ENCODE assay signal across 9 cellular contexts in the genomic region with DNA sequence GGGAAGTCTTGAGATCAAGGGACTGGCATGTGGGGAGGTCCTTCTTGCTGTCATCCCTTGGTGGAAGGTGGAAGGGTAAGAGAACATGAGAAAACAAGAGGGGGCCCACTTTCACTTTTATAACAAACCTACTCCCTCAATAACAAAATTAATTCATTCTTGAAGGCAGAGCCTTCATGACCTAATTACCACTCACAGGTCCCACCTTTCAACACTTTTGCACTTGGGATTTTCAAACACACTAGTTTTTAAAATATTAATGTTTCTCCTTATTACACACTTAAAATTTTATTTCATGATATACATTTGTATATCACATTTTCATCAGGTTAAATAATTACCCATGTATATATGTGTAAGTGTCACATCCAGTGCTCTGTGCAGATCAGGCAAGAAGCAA. TPM values are rescaled to one million over a fixed set of nuclear protein-coding genes. Genes with fewer than 3 reads are reported as not detected.
DNase-seq lines count a peak whose midpoint lies in the region; ATAC-seq and TF ChIP-seq lines count a peak whose summit lies in the region.
"Had no signal": no experiment of that assay in that cellular context is flagged by ENCODE, and none has a peak within 500 bp of the region (broad histone marks: within the 10 kb centered on the region; RNA-seq: fewer than 3 reads in every experiment).

No MANE protein-coding gene starts in this region.

- peak overlapping the region; percentile 64 for H3K4me3 ChIP-seq in AG04450 (ENCODE audit: low read depth, low read length)
- H3K4me3 ChIP-seq in HFF-Myc (replicated peaks; ENCODE audit: low read depth, low read length) = peak overlapping the region; percentile 65
- H3K4me3 ChIP-seq in muscle layer of colon (ENCODE audit: low read depth in 1 of 2, low read length in 2 of 2) = peak overlapping the region in 1 of 2 donors; percentile 79

- H3K9me3 ChIP-seq in AG04450 (ENCODE audit: control insufficient read depth, insufficient read depth, low read length) (no peaks in the 10 kb centered on the region), muscle layer of colon (ENCODE audit: low read length) (no peaks in the 10 kb centered on the region)

- H3K4me3 Mint-ChIP-seq in brain = peak overlapping the region; percentile 94 to 98 (median 97)

- peaks cover 33% of the 10 kb centered on the region for H3K4me1 ChIP-seq in muscle layer of colon (ENCODE audit: insufficient read depth, low read length)

- H3K4me1 Mint-ChIP-seq in brain = peaks cover 41% of the 10 kb centered on the region

- no peak for DNase-seq in AG04450 (ENCODE audit: low read depth, low spot score)
- DNase-seq in HFF-Myc (ENCODE audit: extremely low read depth, low read depth) = no peak
- DNase-seq in stimulated activated CD4-positive, alpha-beta T cell treated with anti-CD3 and anti-CD28 coated beads, Interleukin-2, amount 100 ng/mL, for 48 hours = no peak
- DNase-seq in GDM1 (lab: John Stamatoyannopoulos, UW) = no peak
- no peak for DNase-seq in SHP77 (lab: John Stamatoyannopoulos, UW)
- DNase-seq: activated effector memory CD4-positive, alpha-beta T cell treated with Interleukin-2 at 50 U/mL for 16 hours had no signal

- H3K27ac ChIP-seq in AG04450 (ENCODE audit: low read depth, low read length) = no peak overlapping the region
- peak overlapping the region; percentile 99 for H3K27ac ChIP-seq in muscle layer of colon (ENCODE audit: low read depth, low read length)

- H3K27ac Mint-ChIP-seq in brain = peak overlapping the region; percentile 40 to 100 (median 99)

- peaks cover 11% of the 10 kb centered on the region for H3K27me3 Mint-ChIP-seq in brain

- ATAC-seq in HG02610 (IDR thresholded peaks at IDR 0.05; ENCODE audit: unreplicated experiment) = no peak

- no peaks in the 10 kb centered on the region for H3K36me3 Mint-ChIP-seq in brain

- CTCF ChIA-PET in AG04450 (lab: Charles Lee) = no interaction called here

- no peak overlapping the region for H3K9ac ChIP-seq in muscle layer of colon (ENCODE audit: low read length)

- H3K27me3 ChIP-seq in AG04450 (ENCODE audit: control insufficient read depth, insufficient read depth, low read length) (no peaks in the 10 kb centered on the region), muscle layer of colon (ENCODE audit: control insufficient read depth in 1 of 2, insufficient read depth in 2 of 2, low read length in 2 of 2) (no peaks in the 10 kb centered on the region)

- no peaks in the 10 kb centered on the region for H3K36me3 ChIP-seq in muscle layer of colon (ENCODE audit: insufficient read depth, low read length)

- POLR2A ChIA-PET in AG04450 (lab: Yijun Ruan, JAX) = no interaction called here

- H3K9me3 Mint-ChIP-seq in brain = no peaks in the 10 kb centered on the region

- TF ChIP-seq CTCF in AG04450 (IDR thresholded peaks at IDR 0.05; ENCODE audit: low read depth, low read length) = no peak
- TF ChIP-seq CTCF in HFF-Myc (IDR thresholded peaks at IDR 0.05; ENCODE audit: low read depth, low read length, missing control alignments) = no peak
- TF ChIP-seq CTCF in brain (conservative IDR thresholded peaks at IDR 0.05) = no peak

RNA-seq across cellular contexts. Expression of gene ST7, which starts 2.0 kb away (rescaled TPM):
- 30.9 and 34.5 TPM in 2 replicates for polyA plus RNA-seq in AG04450 (2011; rRNA removed)
- polyA minus RNA-seq in AG04450 (2011; rRNA and poly(A)+ RNA removed) = 30.0 and 34.2 TPM in 2 replicates
- 28.5 TPM for polyA plus RNA-seq in brain (ENCODE audit: insufficient read depth, low read depth, low replicate concordance)
